Comparison of ENCODE assay signal across 1 cellular context in genomic region chr9:673966-674526, GRCh38.
TF ChIP-seq lines count a peak whose summit lies in the region.

No MANE protein-coding gene starts in this region.

TF ChIP-seq in SK-N-SH treated with all-trans-retinoic acid at 6 μM for 48 hours, 23 proteins besides CTCF, POLR2A, EP300 and RAD21 (continued from another document):
- TF ChIP-seq, protein P1, sequence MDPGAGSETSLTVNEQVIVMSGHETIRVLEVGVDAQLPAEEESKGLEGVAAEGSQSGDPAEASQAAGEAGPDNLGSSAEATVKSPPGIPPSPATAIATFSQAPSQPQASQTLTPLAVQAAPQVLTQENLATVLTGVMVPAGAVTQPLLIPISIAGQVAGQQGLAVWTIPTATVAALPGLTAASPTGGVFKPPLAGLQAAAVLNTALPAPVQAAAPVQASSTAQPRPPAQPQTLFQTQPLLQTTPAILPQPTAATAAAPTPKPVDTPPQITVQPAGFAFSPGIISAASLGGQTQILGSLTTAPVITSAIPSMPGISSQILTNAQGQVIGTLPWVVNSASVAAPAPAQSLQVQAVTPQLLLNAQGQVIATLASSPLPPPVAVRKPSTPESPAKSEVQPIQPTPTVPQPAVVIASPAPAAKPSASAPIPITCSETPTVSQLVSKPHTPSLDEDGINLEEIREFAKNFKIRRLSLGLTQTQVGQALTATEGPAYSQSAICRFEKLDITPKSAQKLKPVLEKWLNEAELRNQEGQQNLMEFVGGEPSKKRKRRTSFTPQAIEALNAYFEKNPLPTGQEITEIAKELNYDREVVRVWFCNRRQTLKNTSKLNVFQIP (CRISPR knock-in tag; IDR thresholded peaks at IDR 0.05; ENCODE audit: borderline replicate concordance, low read depth), result no peak
- TF ChIP-seq TOX (CRISPR knock-in tag; IDR thresholded peaks at IDR 0.05; ENCODE audit: borderline replicate concordance), result no peak
